In genomic region chr11:110362916-110363574, GRCh38 we compare ENCODE assay signal across 8 cellular contexts.
A peak's percentile ranks its signal among the peaks of the same experiment; 100 is the strongest.
DNase-seq lines count a peak whose midpoint lies in the region; TF ChIP-seq lines count a peak whose summit lies in the region.

No MANE protein-coding gene starts in this region.

- H3K4me3 ChIP-seq in epithelial cell of esophagus (ENCODE audit: low read length): no peak overlapping the region
- H3K4me3 ChIP-seq in suprapubic skin: no peak overlapping the region
- H3K4me3 ChIP-seq in coronary artery: no peak overlapping the region

- TF ChIP-seq EP300 in suprapubic skin (IDR thresholded peaks at IDR 0.05): no peak

- peaks cover 4% of the 10 kb centered on the region for H3K4me1 ChIP-seq in suprapubic skin

- WGBS in suprapubic skin: 60% methylated on average over 6 of the region's 6 CpGs

- no peak overlapping the region for H3K27ac ChIP-seq in suprapubic skin
- H3K27ac ChIP-seq in coronary artery: peak overlapping the region in 1 of 2 donors; percentile 7

- TF ChIP-seq CTCF in epithelial cell of esophagus (IDR thresholded peaks at IDR 0.05; ENCODE audit: insufficient read depth, low read depth, low read length, missing control alignments) (no peak), suprapubic skin (IDR thresholded peaks at IDR 0.05) (no peak), coronary artery (IDR thresholded peaks at IDR 0.05) (no peak)

- no peaks in the 10 kb centered on the region for H3K9me3 ChIP-seq in suprapubic skin

- DNase-seq in H4 (ENCODE audit: low spot score) (peak; percentile 83), NCI-H526 treated with DMSO at 0.1 percent for 48 hours (lab: John Stamatoyannopoulos, UW) (peak; percentile 62), epithelial cell of esophagus (ENCODE audit: low read depth) (peak; percentile 27), pulmonary artery endothelial cell (ENCODE audit: low read depth, low spot score) (peak; percentile 87), suprapubic skin (ENCODE audit: low spot score in 2 of 2) (no peak), RKO (ENCODE audit: low spot score) (no peak), activated gamma-delta T cell treated with Interleukin-2 at 50 U/mL for 16 hours (no peak), coronary artery (ENCODE audit: low spot score) (no peak)

- H3K27me3 ChIP-seq in suprapubic skin: no peaks in the 10 kb centered on the region

- H3K36me3 ChIP-seq in suprapubic skin: no peaks in the 10 kb centered on the region

- no peak for TF ChIP-seq POLR2A in suprapubic skin (IDR thresholded peaks at IDR 0.05)

Comparison
In these comparisons a context has a peak if more than half of its experiments do, and no peak if none do; other contexts are left out.
1. DNase-seq: peak in H4 (single experiment), NCI-H526 treated with DMSO at 0.1 percent for 48 hours (single experiment), epithelial cell of esophagus (single experiment) and pulmonary artery endothelial cell (single experiment); none in suprapubic skin (0 of 2), RKO (single experiment), activated gamma-delta T cell treated with Interleukin-2 at 50 U/mL for 16 hours (single experiment) and coronary artery (single experiment).